ENCODE assay signal across 8 cellular contexts in the genomic region with DNA sequence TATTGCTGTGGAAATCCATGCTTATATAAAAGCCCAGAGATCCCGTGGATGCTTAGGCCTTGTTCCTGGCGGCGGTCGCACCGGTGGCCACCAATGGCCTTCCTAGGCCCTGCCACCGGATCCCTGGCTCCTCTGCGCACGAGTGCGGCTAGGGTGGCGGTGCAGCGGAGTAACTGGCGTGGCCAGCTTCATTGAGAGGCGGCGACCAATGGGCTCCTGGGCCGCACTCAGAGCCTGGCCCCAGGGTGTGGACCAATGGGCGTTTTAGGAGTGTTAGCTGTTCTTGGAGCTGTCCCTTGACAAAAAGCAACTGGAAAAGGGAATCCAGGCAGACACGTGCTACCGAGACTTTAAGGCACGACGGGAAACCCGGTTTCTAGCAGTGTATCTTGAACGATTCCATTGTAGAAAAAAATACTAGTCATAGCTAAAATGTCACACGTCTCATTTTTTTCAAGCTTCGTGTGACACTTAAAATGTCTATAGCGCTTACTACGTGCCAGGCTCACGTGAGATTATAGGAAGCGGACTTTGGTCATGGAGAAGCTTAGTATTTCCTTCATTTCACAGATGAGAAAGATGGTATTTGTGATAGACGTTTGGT. TPM values are rescaled to one million over a fixed set of nuclear protein-coding genes. Genes with fewer than 3 reads are reported as not detected.
DNase-seq lines count a peak whose midpoint lies in the region; ATAC-seq and TF ChIP-seq lines count a peak whose summit lies in the region.

No MANE protein-coding gene starts in this region.

- H3K9me3 Mint-ChIP-seq in activated CD4-positive, alpha-beta T cell treated with anti-CD3 and anti-CD28 coated beads, Interleukin-2, amount 10 ng/mL, durations not matched to agents 24 days and 14 days: no peaks in the 10 kb centered on the region

- peaks cover 36% of the 10 kb centered on the region for H3K4me1 ChIP-seq in ACC112 (ENCODE audit: control insufficient read depth, insufficient read depth, low read length, unreplicated experiment)

- intact Hi-C loops in activated CD4-positive, alpha-beta T cell treated with anti-CD3 and anti-CD28 coated beads, Interleukin-2, amount 10 ng/mL, durations not matched to agents 24 days and 14 days (cut with micrococcal nuclease): loop anchor here (1.0 to 5.0 kb wide), 3 partner anchors 68 to 1494 kb away; a partner anchor contains a TSS
- intact Hi-C loops in left colon (cut with DNase I, micrococcal nuclease): no loop called here

- peak overlapping the region; percentile 98 for H3K4me3 Mint-ChIP-seq in activated CD4-positive, alpha-beta T cell treated with anti-CD3 and anti-CD28 coated beads, Interleukin-2, amount 10 ng/mL, durations not matched to agents 24 days and 14 days

- ATAC-seq in GM18867 (IDR thresholded peaks at IDR 0.05; ENCODE audit: unreplicated experiment): peak; percentile 34
- ATAC-seq in HG03139 (IDR thresholded peaks at IDR 0.05; ENCODE audit: unreplicated experiment): peak; percentile 33
- ATAC-seq in left colon: peak; percentile 78

- H3K36me3 ChIP-seq in ACC112 (ENCODE audit: insufficient read depth, low read length): 0 out of 2 replicates have a peak, but pooled peaks cover 3% of the 10 kb centered on the region

- H2AFZ ChIP-seq in ACC112 (ENCODE audit: low read length, unreplicated experiment): peak overlapping the region; percentile 8

- DNase-seq in NCI-H510A (lab: John Stamatoyannopoulos, UW) (peak; percentile 30), coronary artery (ENCODE audit: low spot score) (peak; percentile 95), left colon (peak; percentile 90 to 93)
- DNase-seq in activated CD4-positive, alpha-beta T cell treated with anti-CD3 and anti-CD28 coated beads, Interleukin-2, amount 10 ng/mL, durations not matched to agents 24 days and 14 days: peak; percentile 90
- DNase-seq in stimulated activated CD4-positive, alpha-beta T cell treated with anti-CD3 and anti-CD28 coated beads, Interleukin-1b, Interleukin-23, amount 100 ng/mL, for 4 hours (ENCODE audit: low read depth in 2 of 2): peak; percentile 16 to 47

- peaks cover 37% of the 10 kb centered on the region for H3K36me3 Mint-ChIP-seq in activated CD4-positive, alpha-beta T cell treated with anti-CD3 and anti-CD28 coated beads, Interleukin-2, amount 10 ng/mL, durations not matched to agents 24 days and 14 days (ENCODE audit: low read depth)

- peak overlapping the region; percentile 98 for H3K4me3 ChIP-seq in ACC112 (ENCODE audit: low read depth, low read length)
- H3K4me3 ChIP-seq in coronary artery: peak overlapping the region; percentile 87

- no peak for TF ChIP-seq CTCF in coronary artery (IDR thresholded peaks at IDR 0.05)

- H3K27me3 ChIP-seq in ACC112 (ENCODE audit: insufficient read depth, low read length): no peaks in the 10 kb centered on the region

- H3K27ac ChIP-seq in ACC112 (ENCODE audit: low read depth, low read length) (peak overlapping the region; percentile 64), coronary artery (peak overlapping the region; percentile 93 to 96)

- no peaks in the 10 kb centered on the region for H3K27me3 Mint-ChIP-seq in activated CD4-positive, alpha-beta T cell treated with anti-CD3 and anti-CD28 coated beads, Interleukin-2, amount 10 ng/mL, durations not matched to agents 24 days and 14 days

- H3K4me1 Mint-ChIP-seq in activated CD4-positive, alpha-beta T cell treated with anti-CD3 and anti-CD28 coated beads, Interleukin-2, amount 10 ng/mL, durations not matched to agents 24 days and 14 days: peaks cover 44% of the 10 kb centered on the region

- H3K79me2 ChIP-seq in ACC112 (ENCODE audit: control insufficient read depth, insufficient read depth, low read length, unreplicated experiment): peaks cover 65% of the 10 kb centered on the region

- peak overlapping the region; percentile 93 for H3K27ac Mint-ChIP-seq in activated CD4-positive, alpha-beta T cell treated with anti-CD3 and anti-CD28 coated beads, Interleukin-2, amount 10 ng/mL, durations not matched to agents 24 days and 14 days

RNA-seq across cellular contexts. Expression of a gene that starts 1.7 kb away (rescaled TPM):
- 108 and 113 TPM in 2 replicates for total RNA-seq in activated CD4-positive, alpha-beta T cell treated with anti-CD3 and anti-CD28 coated beads, Interleukin-2, amount 10 ng/mL, durations not matched to agents 24 days and 14 days
- total RNA-seq in left colon: 10 to 100 TPM; 62.0 to 64.1 TPM

Comparison
In these comparisons a context has a peak if more than half of its experiments do, and no peak if none do; other contexts are left out.
1. Peak in every context shown above with its lines: DNase-seq, ATAC-seq, H3K4me3 ChIP-seq and H3K27ac ChIP-seq.
2. DNase-seq: peak in every context shown above with its lines; median percentile 95 in coronary artery; 92 in left colon; 90 in activated CD4-positive, alpha-beta T cell treated with anti-CD3 and anti-CD28 coated beads, Interleukin-2, amount 10 ng/mL, durations not matched to agents 24 days and 14 days; 32 in stimulated activated CD4-positive, alpha-beta T cell treated with anti-CD3 and anti-CD28 coated beads, Interleukin-1b, Interleukin-23, amount 100 ng/mL, for 4 hours; 30 in NCI-H510A.